7 cellular contexts compared by ENCODE assay signal in genomic region chr20:23049201-23049932, GRCh38. TPM values are rescaled to one million over a fixed set of nuclear protein-coding genes. Genes with fewer than 3 reads are reported as not detected.
DNase-seq lines count a peak whose midpoint lies in the region; ATAC-seq and TF ChIP-seq lines count a peak whose summit lies in the region.

A gene with protein sequence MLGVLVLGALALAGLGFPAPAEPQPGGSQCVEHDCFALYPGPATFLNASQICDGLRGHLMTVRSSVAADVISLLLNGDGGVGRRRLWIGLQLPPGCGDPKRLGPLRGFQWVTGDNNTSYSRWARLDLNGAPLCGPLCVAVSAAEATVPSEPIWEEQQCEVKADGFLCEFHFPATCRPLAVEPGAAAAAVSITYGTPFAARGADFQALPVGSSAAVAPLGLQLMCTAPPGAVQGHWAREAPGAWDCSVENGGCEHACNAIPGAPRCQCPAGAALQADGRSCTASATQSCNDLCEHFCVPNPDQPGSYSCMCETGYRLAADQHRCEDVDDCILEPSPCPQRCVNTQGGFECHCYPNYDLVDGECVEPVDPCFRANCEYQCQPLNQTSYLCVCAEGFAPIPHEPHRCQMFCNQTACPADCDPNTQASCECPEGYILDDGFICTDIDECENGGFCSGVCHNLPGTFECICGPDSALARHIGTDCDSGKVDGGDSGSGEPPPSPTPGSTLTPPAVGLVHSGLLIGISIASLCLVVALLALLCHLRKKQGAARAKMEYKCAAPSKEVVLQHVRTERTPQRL (minus strand): TSS chr20:23049672. CDS start chr20:23049504, 168 bp downstream.

- no peaks in the 10 kb centered on the region for H3K36me3 Mint-ChIP-seq in T-helper 2 cell treated with Interferon-gamma antibody and Interleukin-4, amounts not matched to agents 5 μg/mL and 100 μg/mL, for 36 hours (ENCODE audit: low read depth)
- H3K36me3 Mint-ChIP-seq in nephron progenitor cell (ENCODE audit: low read depth): no peaks in the 10 kb centered on the region

- H3K4me3 ChIP-seq in fibroblast of the aortic adventitia (ENCODE audit: low read depth, low read length): peak within 1 kb of the TSS; percentile 69

- ATAC-seq in GM21423 (IDR thresholded peaks at IDR 0.05; ENCODE audit: unreplicated experiment): no peak

- TF ChIP-seq CTCF in fibroblast of the aortic adventitia (IDR thresholded peaks at IDR 0.05; ENCODE audit: insufficient read depth, low read length): no peak
- TF ChIP-seq CTCF in nephron progenitor cell (IDR thresholded peaks at IDR 0.05): no peak
- no peak for TF ChIP-seq CTCF in GM13977 (IDR thresholded peaks at IDR 0.05; ENCODE audit: extremely low read depth, insufficient read depth, missing control alignments)

- in situ Hi-C loops in GM13977 (cut with MboI; ENCODE audit: low pct_unique_long_range_greater_than_20kb, low sequenced_read_pairs, unreplicated experiment): no loop called here

- H3K27me3 Mint-ChIP-seq in T-helper 2 cell treated with Interferon-gamma antibody and Interleukin-4, amounts not matched to agents 5 μg/mL and 100 μg/mL, for 36 hours (ENCODE audit: low read depth): peaks cover 68% of the 10 kb centered on the region
- peaks cover 72% of the 10 kb centered on the region for H3K27me3 Mint-ChIP-seq in nephron progenitor cell (ENCODE audit: low read depth, poor library complexity)

- peak; percentile 94 for DNase-seq in HPDE6-E6E7 (ENCODE audit: extremely low spot score)
- no peak for DNase-seq in T-helper 2 cell treated with Interferon-gamma antibody and Interleukin-4, amounts not matched to agents 5 μg/mL and 100 μg/mL, for 36 hours (ENCODE audit: low spot score)
- peak; percentile 78 for DNase-seq in fibroblast of the aortic adventitia (ENCODE audit: low read depth)
- peak; percentile 48 for DNase-seq in nephron progenitor cell
- DNase-seq in NCI-H1417 (lab: John Stamatoyannopoulos, UW): no peak
- DNase-seq in GM13977 (ENCODE audit: low spot score): no peak

- H3K9me3 Mint-ChIP-seq in T-helper 2 cell treated with Interferon-gamma antibody and Interleukin-4, amounts not matched to agents 5 μg/mL and 100 μg/mL, for 36 hours: no peaks in the 10 kb centered on the region
- peaks cover 4% of the 10 kb centered on the region for H3K9me3 Mint-ChIP-seq in nephron progenitor cell

- no peak within 1 kb of the TSS for H3K27ac Mint-ChIP-seq in T-helper 2 cell treated with Interferon-gamma antibody and Interleukin-4, amounts not matched to agents 5 μg/mL and 100 μg/mL, for 36 hours
- H3K27ac Mint-ChIP-seq in nephron progenitor cell: no peak within 1 kb of the TSS

- peaks cover 2% of the 10 kb centered on the region for H3K4me1 Mint-ChIP-seq in T-helper 2 cell treated with Interferon-gamma antibody and Interleukin-4, amounts not matched to agents 5 μg/mL and 100 μg/mL, for 36 hours (ENCODE audit: low read depth)
- peaks cover 27% of the 10 kb centered on the region for H3K4me1 Mint-ChIP-seq in nephron progenitor cell

- peak within 1 kb of the TSS; percentile 10 for H3K4me3 Mint-ChIP-seq in T-helper 2 cell treated with Interferon-gamma antibody and Interleukin-4, amounts not matched to agents 5 μg/mL and 100 μg/mL, for 36 hours
- H3K4me3 Mint-ChIP-seq in nephron progenitor cell: peak within 1 kb of the TSS; percentile 91

RNA-seq across cellular contexts. Expression of the gene that starts here (rescaled TPM):
- total RNA-seq in fibroblast of the aortic adventitia (ENCODE audit: low replicate concordance): 6.7 and 128 TPM in 2 replicates

Comparison
In these comparisons a context has a peak if more than half of its experiments do, and no peak if none do; other contexts are left out.
1. DNase-seq: peak in HPDE6-E6E7 (single experiment), fibroblast of the aortic adventitia (single experiment) and nephron progenitor cell (single experiment); none in T-helper 2 cell treated with Interferon-gamma antibody and Interleukin-4, amounts not matched to agents 5 μg/mL and 100 μg/mL, for 36 hours (single experiment), NCI-H1417 (0 of 3) and GM13977 (single experiment).